Comparison of ENCODE assay signal across 12 cellular contexts in the genomic region with DNA sequence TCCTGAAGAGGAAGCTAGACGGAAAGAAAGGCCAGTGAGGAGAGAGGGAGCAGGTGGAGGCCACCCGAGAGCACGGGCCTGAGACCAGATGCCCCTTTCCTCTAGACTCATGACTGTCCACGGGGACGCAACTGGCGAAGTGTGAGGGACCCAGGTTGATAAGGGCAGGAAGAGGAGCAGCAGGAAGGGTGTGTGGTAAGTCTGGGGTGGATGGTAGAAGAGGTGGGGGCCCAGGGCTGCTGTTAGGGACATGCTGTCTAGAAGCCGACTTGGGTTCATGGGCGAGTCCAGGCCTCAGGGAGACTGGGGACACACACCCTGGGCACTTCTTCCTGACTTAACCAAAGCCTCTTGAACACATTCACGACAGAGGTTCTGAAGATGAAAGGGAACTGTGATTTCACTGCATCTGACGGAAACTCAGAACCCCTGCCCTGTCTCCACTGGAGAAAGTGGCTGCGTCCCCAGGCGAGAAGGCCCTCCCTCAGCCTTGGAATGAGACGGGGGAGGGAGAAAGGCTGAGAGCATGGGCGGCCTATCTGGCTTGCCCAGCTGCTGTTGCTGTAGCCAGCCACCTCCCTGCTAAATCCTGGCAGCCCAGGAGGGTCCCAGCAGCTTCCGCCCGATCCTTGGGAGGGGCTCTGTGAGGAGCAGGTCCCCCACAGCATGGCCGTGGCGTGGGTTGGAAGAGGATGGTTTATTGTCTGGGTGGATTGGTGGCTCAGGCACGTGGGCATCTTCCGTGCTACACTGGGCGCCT. TPM values are rescaled to one million over a fixed set of nuclear protein-coding genes. Genes with fewer than 3 reads are reported as not detected.
DNase-seq lines count a peak whose midpoint lies in the region; ATAC-seq lines count a peak whose summit lies in the region.
"Had no signal": no experiment of that assay in that cellular context is flagged by ENCODE, and none has a peak within 500 bp of the region (broad histone marks: within the 10 kb centered on the region; RNA-seq: fewer than 3 reads in every experiment).

No MANE protein-coding gene starts in this region.

- ATAC-seq in left ventricle myocardium superior (peak; percentile 12), HG02852 (IDR thresholded peaks at IDR 0.05; ENCODE audit: unreplicated experiment) (no peak)
- ATAC-seq: stimulated activated effector memory CD8-positive, alpha-beta T cell treated with anti-CD3 and anti-CD28 coated beads, Interleukin-12 subunit alpha, Interleukin-12 subunit beta, amount 100 ng/mL, for 72 hours had no signal

- peaks cover 77 to 100% (median 97%) of the 10 kb centered on the region in 10 experiments for H3K4me1 ChIP-seq in BLaER1 treated with 17β-estradiol and CSF1 and Interleukin-3, amounts not matched to agents 10 nM and 100 nM
- peaks cover 65% of the 10 kb centered on the region for H3K4me1 ChIP-seq in adipocyte (ENCODE audit: control insufficient read depth, insufficient read depth, low read length)
- peaks cover 34% of the 10 kb centered on the region for H3K4me1 ChIP-seq in rectal smooth muscle tissue (ENCODE audit: control insufficient read depth, insufficient read depth, low read length)

- no peak overlapping the region for H3K27ac ChIP-seq in BLaER1 treated with 17β-estradiol and CSF1 and Interleukin-3, amounts not matched to agents 10 nM and 100 nM
- peak overlapping the region; percentile 82 for H3K27ac ChIP-seq in rectal smooth muscle tissue (ENCODE audit: low read depth, low read length)
- H3K27ac ChIP-seq: KMS-11 had no signal

- peak overlapping the region in 2 of 11 experiments; percentile 14 to 18; a peak in 1 of 22 replicates for H3K9ac ChIP-seq in BLaER1 treated with 17β-estradiol and CSF1 and Interleukin-3, amounts not matched to agents 10 nM and 100 nM
- H3K9ac ChIP-seq in adipocyte (ENCODE audit: low read length): peak overlapping the region; percentile 91
- H3K9ac ChIP-seq in rectal smooth muscle tissue (ENCODE audit: low read length): no peak overlapping the region
- H3K9ac ChIP-seq: KMS-11 had no signal

- H3K4me3 ChIP-seq in BLaER1 treated with 17β-estradiol and CSF1 and Interleukin-3, amounts not matched to agents 10 nM and 100 nM: no peak overlapping the region
- H3K4me3 ChIP-seq in adipocyte (ENCODE audit: low read length) (no peak overlapping the region), rectal smooth muscle tissue (ENCODE audit: low read length) (peak overlapping the region; percentile 3)

- no peaks in the 10 kb centered on the region for H3K9me3 ChIP-seq in BLaER1 treated with 17β-estradiol and CSF1 and Interleukin-3, amounts not matched to agents 10 nM and 100 nM (replicated peaks in 1 of 11)
- no peaks in the 10 kb centered on the region for H3K9me3 ChIP-seq in adipocyte (ENCODE audit: control insufficient read depth, low read length)

- DNase-seq in adipocyte (ENCODE audit: low read depth) (no peak), left ventricle myocardium superior (peak; percentile 55), DMS79 treated with DMSO at 0.1 percent for 48 hours (lab: John Stamatoyannopoulos, UW) (no peak), AG08395 (ENCODE audit: low spot score) (no peak), kidney glomerular epithelial cell (lab: John Stamatoyannopoulos, UW) (no peak)
- DNase-seq: activated CD4-positive, alpha-beta T cell treated with anti-CD3 and anti-CD28 coated beads for 1 hour; amygdala had no signal

- H3K4me2 ChIP-seq in BLaER1 treated with 17β-estradiol and CSF1 and Interleukin-3, amounts not matched to agents 10 nM and 100 nM: peak overlapping the region; percentile 93 to 100 (median 99)
- H3K4me2 ChIP-seq: KMS-11 had no signal

- intact Hi-C loops in left ventricle myocardium superior (cut with micrococcal nuclease): no loop called here

- H3K27me3 ChIP-seq in BLaER1 treated with 17β-estradiol and CSF1 and Interleukin-3, amounts not matched to agents 10 nM and 100 nM: peaks cover 26 to 60% (median 49%) of the 10 kb centered on the region in 11 experiments
- no peaks in the 10 kb centered on the region for H3K27me3 ChIP-seq in adipocyte (replicated peaks; ENCODE audit: control insufficient read depth, insufficient read depth, low read length)
- H3K27me3 ChIP-seq in rectal smooth muscle tissue (ENCODE audit: control insufficient read depth, insufficient read depth, low read length): no peaks in the 10 kb centered on the region

- H3K36me3 ChIP-seq in BLaER1 treated with 17β-estradiol and CSF1 and Interleukin-3, amounts not matched to agents 10 nM and 100 nM: peaks cover 9 to 43% (median 33%) of the 10 kb centered on the region in 11 experiments; a peak in 20 of 22 replicates
- H3K36me3 ChIP-seq in adipocyte (ENCODE audit: control insufficient read depth, insufficient read depth, low read length, severe bottlenecking): no peaks in the 10 kb centered on the region
- H3K36me3 ChIP-seq in rectal smooth muscle tissue (ENCODE audit: control insufficient read depth, insufficient read depth, low read length): peaks cover 3% of the 10 kb centered on the region

- H4K20me1 ChIP-seq in BLaER1 treated with 17β-estradiol and CSF1 and Interleukin-3, amounts not matched to agents 10 nM and 100 nM: peaks cover 25 to 68% (median 33%) of the 10 kb centered on the region in 11 experiments; a peak in 20 of 22 replicates

RNA-seq across cellular contexts. Expression of gene HIC1, which starts 6.0 kb away (rescaled TPM):
- total RNA-seq in left ventricle myocardium superior: 19.0 TPM

RNA-seq across cellular contexts. Expression of gene OVCA2, which starts 19.0 kb away (rescaled TPM):
- 14.4 TPM for total RNA-seq in left ventricle myocardium superior

RNA-seq across cellular contexts. Expression of gene DPH1, which starts 30.9 kb away (rescaled TPM):
- total RNA-seq in left ventricle myocardium superior: 28.9 TPM

RNA-seq across cellular contexts. Expression of gene RTN4RL1, which starts 35.7 kb away (rescaled TPM):
- 1.9 TPM for total RNA-seq in left ventricle myocardium superior
